ENCODE assay signal across 10 cellular contexts in the genomic region with DNA sequence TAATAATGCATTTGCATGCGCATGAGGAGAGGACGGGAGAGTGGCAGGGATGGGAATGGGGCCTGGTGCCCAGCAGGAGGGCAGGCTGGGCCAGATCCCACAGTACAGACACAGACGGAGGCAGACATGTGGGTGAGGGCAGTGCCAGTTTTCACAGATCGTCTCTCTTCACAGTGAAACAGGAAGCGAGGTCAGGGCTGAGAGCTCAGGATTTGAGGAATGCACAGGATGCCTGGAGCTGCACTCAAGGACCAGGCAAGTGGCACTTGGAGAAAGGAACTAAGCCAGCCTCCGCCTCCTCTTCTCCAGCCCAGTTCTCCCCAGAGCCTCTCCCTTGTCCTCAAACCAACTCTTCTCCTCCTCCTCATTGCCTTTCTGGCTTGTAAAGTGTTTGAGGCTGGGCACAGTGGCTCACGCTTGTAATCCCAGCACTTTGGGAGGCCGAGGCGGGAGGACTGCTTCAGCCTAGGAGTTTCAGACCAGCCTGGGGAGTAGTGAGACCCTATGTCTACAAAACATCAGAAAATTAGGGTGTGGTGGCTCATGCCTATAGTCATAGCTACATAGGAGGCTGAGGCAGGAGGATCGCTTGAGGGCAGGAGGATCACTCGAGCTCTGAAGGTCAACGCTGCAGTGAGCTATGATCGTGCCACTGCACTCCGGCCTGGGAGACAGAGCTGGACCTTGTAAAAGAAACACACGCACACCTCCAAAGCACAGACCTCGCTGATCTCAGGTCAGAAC.
DNase-seq lines count a peak whose midpoint lies in the region; ATAC-seq lines count a peak whose summit lies in the region.
"Had no signal": no experiment of that assay in that cellular context is flagged by ENCODE, and none has a peak within 500 bp of the region (broad histone marks: within the 10 kb centered on the region; RNA-seq: fewer than 3 reads in every experiment).

No MANE protein-coding gene starts in this region.

- H3K4me1 Mint-ChIP-seq in stimulated activated memory B cell treated with anti-CD40 and anti-IgM and Interleukin-4, amounts not matched to agents 10 μg/mL and 1 μg/mL and 100 μg/mL, for 72 hours = peaks cover 34% of the 10 kb centered on the region

- peak; percentile 37 for ATAC-seq in stimulated activated memory B cell treated with anti-CD40 and anti-IgM and Interleukin-4, amounts not matched to agents 10 μg/mL and 1 μg/mL and 100 μg/mL, for 72 hours
- ATAC-seq in left colon = no peak

- H3K27me3 Mint-ChIP-seq in stimulated activated memory B cell treated with anti-CD40 and anti-IgM and Interleukin-4, amounts not matched to agents 10 μg/mL and 1 μg/mL and 100 μg/mL, for 72 hours = no peaks in the 10 kb centered on the region
- H3K27me3 Mint-ChIP-seq: activated naive CD4-positive, alpha-beta T cell treated with anti-CD3 and anti-CD28 coated beads, Interleukin-2, amount 50 U/mL, for 24 hours had no signal

- peaks cover 13% of the 10 kb centered on the region for H3K9me3 Mint-ChIP-seq in stimulated activated memory B cell treated with anti-CD40 and anti-IgM and Interleukin-4, amounts not matched to agents 10 μg/mL and 1 μg/mL and 100 μg/mL, for 72 hours
- H3K9me3 Mint-ChIP-seq: activated naive CD4-positive, alpha-beta T cell treated with anti-CD3 and anti-CD28 coated beads, Interleukin-2, amount 50 U/mL, for 24 hours had no signal

- no peak overlapping the region for H3K4me3 ChIP-seq in H7 (ENCODE audit: insufficient read depth, low read depth, low read length)
- H3K4me3 ChIP-seq: pancreas had no signal

- DNase-seq in H7 = peak; percentile 52
- peak in 44 of 58 donors; percentile 3 to 65 (median 30) for DNase-seq in anterior cingulate cortex (lab: John Stamatoyannopoulos, UW)
- DNase-seq in islet precursor cell = peak; percentile 63
- DNase-seq in SKM-1 (lab: John Stamatoyannopoulos, UW; ENCODE audit: unreplicated experiment) = no peak
- DNase-seq in left colon = no peak
- no peak for DNase-seq in COLO668 (lab: John Stamatoyannopoulos, UW; ENCODE audit: unreplicated experiment)
- DNase-seq in NCI-H1417 treated with DMSO at 0.1 percent for 48 hours (lab: John Stamatoyannopoulos, UW) = no peak

- H3K27me3 ChIP-seq in H7 (ENCODE audit: control insufficient read depth, insufficient read depth, low read length) = no peaks in the 10 kb centered on the region
- H3K27me3 ChIP-seq: pancreas had no signal

- no peak overlapping the region for H3K27ac Mint-ChIP-seq in stimulated activated memory B cell treated with anti-CD40 and anti-IgM and Interleukin-4, amounts not matched to agents 10 μg/mL and 1 μg/mL and 100 μg/mL, for 72 hours
- H3K27ac Mint-ChIP-seq: activated naive CD4-positive, alpha-beta T cell treated with anti-CD3 and anti-CD28 coated beads, Interleukin-2, amount 50 U/mL, for 24 hours had no signal

- H3K36me3 Mint-ChIP-seq in stimulated activated memory B cell treated with anti-CD40 and anti-IgM and Interleukin-4, amounts not matched to agents 10 μg/mL and 1 μg/mL and 100 μg/mL, for 72 hours = peaks cover 4% of the 10 kb centered on the region
- H3K36me3 Mint-ChIP-seq: activated naive CD4-positive, alpha-beta T cell treated with anti-CD3 and anti-CD28 coated beads, Interleukin-2, amount 50 U/mL, for 24 hours had no signal

- intact Hi-C loops in left colon (cut with DNase I, micrococcal nuclease) = no loop called here

- no peak overlapping the region for H3K4me3 Mint-ChIP-seq in stimulated activated memory B cell treated with anti-CD40 and anti-IgM and Interleukin-4, amounts not matched to agents 10 μg/mL and 1 μg/mL and 100 μg/mL, for 72 hours
- H3K4me3 Mint-ChIP-seq: activated naive CD4-positive, alpha-beta T cell treated with anti-CD3 and anti-CD28 coated beads, Interleukin-2, amount 50 U/mL, for 24 hours had no signal

- H3K36me3 ChIP-seq in H7 (replicated peaks; ENCODE audit: control insufficient read depth, insufficient read depth, low read length) = peaks cover 6% of the 10 kb centered on the region
- H3K36me3 ChIP-seq: pancreas had no signal

Comparison
In these comparisons a context has a peak if more than half of its experiments do, and no peak if none do; other contexts are left out.
1. DNase-seq: peak in H7 (single experiment), anterior cingulate cortex (44 of 58) and islet precursor cell (single experiment); none in SKM-1 (single experiment), left colon (0 of 2), COLO668 (single experiment) and NCI-H1417 treated with DMSO at 0.1 percent for 48 hours (single experiment).